8 cellular contexts compared by ENCODE assay signal in genomic region chr19:57527136-57527881, GRCh38. TPM values are rescaled to one million over a fixed set of nuclear protein-coding genes. Genes with fewer than 3 reads are reported as not detected.
DNase-seq lines count a peak whose midpoint lies in the region; ATAC-seq and TF ChIP-seq lines count a peak whose summit lies in the region.

Gene ZNF549, plus strand, starts transcription at chr19:57527356. Its CDS starts 218 bp downstream, at chr19:57527574.

- TF ChIP-seq EP300 in upper lobe of left lung (IDR thresholded peaks at IDR 0.05), result no peak

- H3K27me3 ChIP-seq in GM06990 (replicated peaks; ENCODE audit: control insufficient read depth, insufficient read depth, low read length) (no peaks in the 10 kb centered on the region), upper lobe of left lung (no peaks in the 10 kb centered on the region)

- H3K36me3 ChIP-seq in GM06990 (ENCODE audit: control insufficient read depth, insufficient read depth, low read length), result no peaks in the 10 kb centered on the region; the same call in none of the 2 replicates
- H3K36me3 ChIP-seq in upper lobe of left lung, result peaks cover 0 to 16% (median 4%) of the 10 kb centered on the region in 4 donors

- ATAC-seq in HG02571 (IDR thresholded peaks at IDR 0.05; ENCODE audit: unreplicated experiment), result peak; percentile 98
- ATAC-seq in left ventricle myocardium superior, result peak; percentile 100
- ATAC-seq in upper lobe of left lung (ENCODE audit: low FRiP score in 2 of 2), result peak; percentile 98 to 100

- intact Hi-C loops in left ventricle myocardium superior (cut with micrococcal nuclease), result no loop called here
- intact Hi-C loops in posterior vena cava (cut with DNase I), result no loop called here

- peak in 2 of 4 donors; percentile 38 to 45 for TF ChIP-seq POLR2A in upper lobe of left lung (IDR thresholded peaks at IDR 0.05)

- DNase-seq in GM06990 (ENCODE audit: extremely low read depth, insufficient read length) (peak; percentile 92), NCI-H1105 treated with DMSO at 0.1 percent for 48 hours (lab: John Stamatoyannopoulos, UW) (peak; percentile 96), T follicular helper cell (ENCODE audit: low read depth) (peak; percentile 82), amniotic epithelial cell (ENCODE audit: low read depth) (peak; percentile 92), left ventricle myocardium superior (peak; percentile 91), posterior vena cava (ENCODE audit: low spot score) (peak; percentile 96), upper lobe of left lung (peak; percentile 88 to 94)

- TF ChIP-seq CTCF in GM06990 (IDR thresholded peaks at IDR 0.05; ENCODE audit: insufficient read depth, low read length, poor library complexity, severe bottlenecking) (no peak), upper lobe of left lung (IDR thresholded peaks at IDR 0.05) (peak in 2 of 6 experiments; percentile 10 to 27)

- WGBS in upper lobe of left lung, 2 donors, result 4% methylated on average over 24 to 43 of the region's 64 CpGs

- peaks cover 0 to 23% (median 18%) of the 10 kb centered on the region in 4 donors for H3K9me3 ChIP-seq in upper lobe of left lung

- H3K27ac ChIP-seq in upper lobe of left lung, result peak within 1 kb of the TSS; percentile 68 to 90 (median 80)

- H3K4me3 ChIP-seq in GM06990 (replicated peaks; ENCODE audit: low read depth, low read length) (peak within 1 kb of the TSS; percentile 90), upper lobe of left lung (peak within 1 kb of the TSS; percentile 64 to 89 (median 75))

- peaks cover 7 to 17% (median 14%) of the 10 kb centered on the region in 4 donors for H3K4me1 ChIP-seq in upper lobe of left lung

RNA-seq across cellular contexts. Expression of gene ZNF549, which starts in this region (rescaled TPM):
- total RNA-seq in left ventricle myocardium superior (4.1 TPM), posterior vena cava (1 to 10 TPM; 4.3 to 6.1 TPM), upper lobe of left lung (1 to 10 TPM; 1.8 to 8.4 (median 5.4) TPM)

Comparison
In these comparisons a context has a peak if more than half of its experiments do, and no peak if none do; other contexts are left out.
1. Peak in every context shown above with its lines: DNase-seq, ATAC-seq, H3K4me3 ChIP-seq and H3K27ac ChIP-seq.